Comparison of ENCODE assay signal across 8 cellular contexts in genomic region chr14:50831704-50832130, GRCh38. TPM values are rescaled to one million over a fixed set of nuclear protein-coding genes. Genes with fewer than 3 reads are reported as not detected.
DNase-seq lines count a peak whose midpoint lies in the region; ATAC-seq, FAIRE-seq and TF ChIP-seq lines count a peak whose summit lies in the region.

No MANE protein-coding gene starts in this region.

- peak overlapping the region; percentile 97 for H2AFZ ChIP-seq in astrocyte (ENCODE audit: low read depth, low read length)

- ATAC-seq in left lung = peak; percentile 7

- H3K4me1 ChIP-seq in cardiac muscle cell (ENCODE audit: low read depth) (no peaks in the 10 kb centered on the region), astrocyte (ENCODE audit: insufficient read depth, low read length) (peaks cover 18% of the 10 kb centered on the region), left lung (peaks cover 0 to 37% of the 10 kb centered on the region in 2 donors), thymus (ENCODE audit: control insufficient read depth, insufficient read depth, low read length) (peaks cover 9% of the 10 kb centered on the region)

- H3K9me3 Mint-ChIP-seq in astrocyte (ENCODE audit: unreplicated experiment) = no peaks in the 10 kb centered on the region

- peak overlapping the region; percentile 84 for H3K9ac ChIP-seq in astrocyte (ENCODE audit: low read length)

- H3K4me1 Mint-ChIP-seq in astrocyte (ENCODE audit: low read depth, unreplicated experiment) = peaks cover 23% of the 10 kb centered on the region

- H3K79me2 ChIP-seq in astrocyte (ENCODE audit: insufficient read depth, low read length) = peaks cover 34% of the 10 kb centered on the region

- H3K4me3 Mint-ChIP-seq in astrocyte (ENCODE audit: unreplicated experiment) = peak overlapping the region; percentile 95

- H3K36me3 ChIP-seq in cardiac muscle cell (no peaks in the 10 kb centered on the region), astrocyte (ENCODE audit: insufficient read depth, low read length) (no peaks in the 10 kb centered on the region), left lung (no peaks in the 10 kb centered on the region), thymus (ENCODE audit: control insufficient read depth, insufficient read depth) (no peaks in the 10 kb centered on the region)

- TF ChIP-seq CTCF in cardiac muscle cell (IDR thresholded peaks at IDR 0.05; ENCODE audit: low read depth, low read length) = no peak
- TF ChIP-seq CTCF in astrocyte (IDR thresholded peaks at IDR 0.05; ENCODE audit: insufficient read depth, low read depth, low read length) = no peak
- no peak for TF ChIP-seq CTCF in left lung (IDR thresholded peaks at IDR 0.05)

- WGBS in thymus = 4% methylated on average over 11 of the region's 11 CpGs

- no peak overlapping the region for H3K27ac Mint-ChIP-seq in astrocyte (ENCODE audit: unreplicated experiment)

- H3K36me3 Mint-ChIP-seq in astrocyte (ENCODE audit: low read depth, unreplicated experiment) = peaks cover 2% of the 10 kb centered on the region

- DNase-seq in cardiac muscle cell (ENCODE audit: low read depth in 1 of 2, low spot score in 1 of 2) (no peak), cardiac septum (ENCODE audit: low spot score) (no peak), astrocyte (ENCODE audit: low read depth) (no peak), left lung (no peak), DMS53 treated with DMSO at 0.1 percent for 48 hours (lab: John Stamatoyannopoulos, UW; ENCODE audit: unreplicated experiment) (no peak), NK-92 (lab: John Stamatoyannopoulos, UW; ENCODE audit: unreplicated experiment) (no peak), SKM-1 (lab: John Stamatoyannopoulos, UW; ENCODE audit: unreplicated experiment) (no peak)

- FAIRE-seq in astrocyte (lab: Jason Lieb, UNC) = no peak

- peaks cover 35% of the 10 kb centered on the region for H4K20me1 ChIP-seq in astrocyte (ENCODE audit: insufficient read depth, low read length)

- H3K27ac ChIP-seq in cardiac muscle cell = no peak overlapping the region
- peak overlapping the region; percentile 49 for H3K27ac ChIP-seq in astrocyte (ENCODE audit: low read depth, low read length)
- H3K27ac ChIP-seq in left lung = peak overlapping the region; percentile 85 to 93
- H3K27ac ChIP-seq in thymus (ENCODE audit: low read depth) = peak overlapping the region; percentile 91

- H3K27me3 Mint-ChIP-seq in astrocyte (ENCODE audit: low read depth, unreplicated experiment) = peaks cover 6% of the 10 kb centered on the region

- peak overlapping the region; percentile 90 for H3K4me2 ChIP-seq in astrocyte (ENCODE audit: low read length)

- H3K9me3 ChIP-seq in cardiac muscle cell (ENCODE audit: low read depth) = no peaks in the 10 kb centered on the region
- H3K9me3 ChIP-seq in astrocyte (ENCODE audit: insufficient read depth, low read depth, low read length) = no peaks in the 10 kb centered on the region
- H3K9me3 ChIP-seq in left lung = no peaks in the 10 kb centered on the region
- H3K9me3 ChIP-seq in thymus (ENCODE audit: control insufficient read depth) = no peaks in the 10 kb centered on the region

- H3K4me3 ChIP-seq in cardiac muscle cell (peak overlapping the region; percentile 99), astrocyte (ENCODE audit: insufficient read depth, low read depth, low read length) (peak overlapping the region; percentile 83), left lung (peak overlapping the region; percentile 73 to 87), thymus (ENCODE audit: low read length) (peak overlapping the region; percentile 95)

- intact Hi-C loops in cardiac septum (cut with DNase I) = loop anchor here (1.0 to 5.0 kb wide), 3 partner anchors 28 to 54 kb away; no protein-coding TSS in a partner anchor
- intact Hi-C loops in left lung (cut with DNase I) = no loop called here

- H3K27me3 ChIP-seq in cardiac muscle cell (peaks cover 59% of the 10 kb centered on the region), astrocyte (ENCODE audit: insufficient read depth, low read length) (no peaks in the 10 kb centered on the region), left lung (no peaks in the 10 kb centered on the region), thymus (ENCODE audit: control insufficient read depth, insufficient read depth) (no peaks in the 10 kb centered on the region)

RNA-seq across cellular contexts. Expression of gene NIN, which starts 0.8 kb away (rescaled TPM):
- total RNA-seq in cardiac muscle cell (14.9 and 35.5 TPM in 2 replicates), cardiac septum (59.2 TPM), astrocyte (38.2 and 45.4 TPM in 2 replicates), left lung (10 to 100 TPM; 34.5 to 49.6 TPM)
- polyA plus RNA-seq in cardiac muscle cell (12.1 and 13.2 TPM in 2 replicates), thymus (14.7 TPM)

RNA-seq across cellular contexts. Expression of gene ABHD12B, which starts 40.1 kb away (rescaled TPM):
- total RNA-seq in cardiac muscle cell (not detected in 2 replicates), cardiac septum (not detected), astrocyte (not detected in 2 replicates), left lung (not detected)
- polyA plus RNA-seq in cardiac muscle cell (0.94 and 1.2 TPM in 2 replicates), thymus (1.5 TPM)
